23 cellular contexts compared by ENCODE assay signal in the genomic region with DNA sequence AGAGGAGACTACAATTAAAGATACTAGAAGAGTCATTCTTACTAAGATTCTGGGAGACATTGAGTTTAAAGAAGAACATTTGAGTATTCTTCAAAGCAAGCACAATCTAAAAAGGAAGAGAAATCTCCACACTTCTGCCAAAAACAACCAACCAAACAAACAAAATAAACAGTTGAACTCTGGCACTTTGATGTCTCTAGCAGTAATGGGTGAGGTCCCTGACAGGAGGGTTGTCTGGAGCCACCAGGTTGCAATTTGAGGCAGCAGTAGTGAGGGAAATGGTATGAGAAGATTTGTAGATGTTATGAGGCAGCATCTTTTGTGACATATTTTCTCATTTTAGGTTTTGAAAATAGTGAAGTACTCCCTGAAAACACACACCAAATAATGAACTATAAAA.
"Had no signal": no experiment of that assay in that cellular context is flagged by ENCODE, and none has a peak within 500 bp of the region (broad histone marks: within the 10 kb centered on the region; RNA-seq: fewer than 3 reads in every experiment).

No MANE protein-coding gene starts in this region.

- H3K36me3 ChIP-seq: esophagus muscularis mucosa, gastroesophageal sphincter, heart left ventricle, lower lobe of right lung had no signal

- H3K27me3 ChIP-seq: dorsolateral prefrontal cortex, esophagus muscularis mucosa, foreskin keratinocyte, gastroesophageal sphincter, heart left ventricle, hepatocyte had no signal

- ATAC-seq: foreskin keratinocyte, gastroesophageal sphincter, heart left ventricle, lower lobe of right lung, mucosa of descending colon had no signal

- H2AFZ ChIP-seq: hepatocyte had no signal

- DNase-seq: dermis blood vessel endothelial cell; dorsolateral prefrontal cortex; effector CD4-positive, alpha-beta T cell; effector memory CD4-positive, alpha-beta T cell; foreskin keratinocyte; heart left ventricle; hypothalamus; immature natural killer cell; islet precursor cell; kidney; kidney glomerular epithelial cell; left ventricle myocardium inferior; lower lobe of right lung; mesenchymal stem cell; mucosa of descending colon; naive B cell had no signal

- H3K9me3 ChIP-seq: esophagus muscularis mucosa had no signal

- H3K4me2 ChIP-seq: hepatocyte had no signal

- H3K79me2 ChIP-seq: hepatocyte had no signal

- H3K4me1 ChIP-seq: heart left ventricle, left ventricle myocardium inferior, lower lobe of right lung had no signal

- FAIRE-seq: colon, endothelial cell of umbilical vein, frontal cortex, kidney had no signal

- H3K4me3 ChIP-seq: coronary artery, dorsolateral prefrontal cortex, esophagus muscularis mucosa, gastroesophageal sphincter, heart left ventricle, hepatocyte, left ventricle myocardium inferior, lower lobe of right lung, mucosa of descending colon had no signal

- H3K27ac ChIP-seq: coronary artery, dorsolateral prefrontal cortex, esophagus muscularis mucosa, foreskin keratinocyte, gastroesophageal sphincter, heart left ventricle, hepatocyte, left ventricle myocardium inferior, lower lobe of right lung had no signal
